20 cellular contexts compared by ENCODE assay signal in genomic region chr6:113540491-113540890, GRCh38.
"Had no signal": no experiment of that assay in that cellular context is flagged by ENCODE, and none has a peak within 500 bp of the region (broad histone marks: within the 10 kb centered on the region; RNA-seq: fewer than 3 reads in every experiment).

No MANE protein-coding gene starts in this region.

- FAIRE-seq: keratinocyte had no signal

- H3K9me3 ChIP-seq: esophagus muscularis mucosa, gastrocnemius medialis, prostate gland, right lobe of liver, suprapubic skin, upper lobe of left lung had no signal

- H3K4me1 Mint-ChIP-seq: activated naive CD8-positive, alpha-beta T cell treated with anti-CD3 and anti-CD28 coated beads, Interleukin-2, amount 50 U/mL, for 24 hours had no signal

- H3K9me3 Mint-ChIP-seq: activated T-helper 1 cell treated with anti-CD3 and anti-CD28 coated beads, Interleukin-12 subunit alpha, Interleukin-12 subunit beta, Interleukin-2, Interleukin-4 antibody, amounts not matched to agents 30 ng/mL and 10 ng/mL and 1 ng/mL, durations not matched to agents 14 hours and 24 hours and 36 hours; nephron; WTC11 had no signal

- DNase-seq: activated CD4-positive, alpha-beta T cell treated with anti-CD3 and anti-CD28 coated beads for 48 hours; activated naive CD4-positive, alpha-beta T cell; activated naive CD8-positive, alpha-beta T cell treated with anti-CD3 and anti-CD28 coated beads, Interleukin-2, amount 50 U/mL, for 24 hours; dermis blood vessel endothelial cell; gastrocnemius medialis; left ventricle myocardium superior; mesenchymal stem cell; occipital lobe; right lobe of liver; stimulated activated CD4-positive, alpha-beta T cell treated with anti-CD3 and anti-CD28 coated beads, Interleukin-12 subunit alpha, Interleukin-12 subunit beta, amount 100 ng/mL, for 4 hours; stimulated activated naive CD8-positive, alpha-beta T cell treated with anti-CD3 and anti-CD28 coated beads, Interleukin-15, Interleukin-2, amounts not matched to agents 100 U/mL and 50 U/mL, for 24 hours; upper lobe of left lung had no signal

- H3K27ac Mint-ChIP-seq: activated naive CD8-positive, alpha-beta T cell treated with anti-CD3 and anti-CD28 coated beads, Interleukin-2, amount 50 U/mL, for 24 hours; activated T-helper 1 cell treated with anti-CD3 and anti-CD28 coated beads, Interleukin-12 subunit alpha, Interleukin-12 subunit beta, Interleukin-2, Interleukin-4 antibody, amounts not matched to agents 30 ng/mL and 10 ng/mL and 1 ng/mL, durations not matched to agents 14 hours and 24 hours and 36 hours; brain; nephron; WTC11 had no signal

- H3K4me3 ChIP-seq: esophagus muscularis mucosa, gastrocnemius medialis, prostate gland, right lobe of liver, suprapubic skin, upper lobe of left lung had no signal

- H3K36me3 ChIP-seq: esophagus muscularis mucosa, gastrocnemius medialis, prostate gland, right lobe of liver, suprapubic skin, upper lobe of left lung had no signal

- H3K4me3 Mint-ChIP-seq: activated naive CD8-positive, alpha-beta T cell treated with anti-CD3 and anti-CD28 coated beads, Interleukin-2, amount 50 U/mL, for 24 hours; activated T-helper 1 cell treated with anti-CD3 and anti-CD28 coated beads, Interleukin-12 subunit alpha, Interleukin-12 subunit beta, Interleukin-2, Interleukin-4 antibody, amounts not matched to agents 30 ng/mL and 10 ng/mL and 1 ng/mL, durations not matched to agents 14 hours and 24 hours and 36 hours; brain; nephron; WTC11 had no signal

- H3K27me3 ChIP-seq: esophagus muscularis mucosa, gastrocnemius medialis, right lobe of liver, suprapubic skin, upper lobe of left lung had no signal

- ATAC-seq: activated naive CD8-positive, alpha-beta T cell treated with anti-CD3 and anti-CD28 coated beads, Interleukin-2, amount 50 U/mL, for 24 hours; gastrocnemius medialis; left ventricle myocardium superior; right lobe of liver; stimulated activated naive CD8-positive, alpha-beta T cell treated with anti-CD3 and anti-CD28 coated beads, Interleukin-15, Interleukin-2, amounts not matched to agents 100 U/mL and 50 U/mL, for 24 hours; WTC11 had no signal

- H3K27me3 Mint-ChIP-seq: activated naive CD8-positive, alpha-beta T cell treated with anti-CD3 and anti-CD28 coated beads, Interleukin-2, amount 50 U/mL, for 24 hours; brain had no signal

- H3K4me1 ChIP-seq: esophagus muscularis mucosa, gastrocnemius medialis, prostate gland, right lobe of liver, suprapubic skin, upper lobe of left lung had no signal

- H3K27ac ChIP-seq: esophagus muscularis mucosa, gastrocnemius medialis, prostate gland, right lobe of liver, suprapubic skin, upper lobe of left lung had no signal

- H3K36me3 Mint-ChIP-seq: brain, WTC11 had no signal
